Comparison of ENCODE assay signal across 11 cellular contexts in genomic region chr18:50970006-50970405, GRCh38. TPM values are rescaled to one million over a fixed set of nuclear protein-coding genes. Genes with fewer than 3 reads are reported as not detected.
DNase-seq lines count a peak whose midpoint lies in the region; TF ChIP-seq lines count a peak whose summit lies in the region.
"Had no signal": no experiment of that assay in that cellular context is flagged by ENCODE, and none has a peak within 500 bp of the region (broad histone marks: within the 10 kb centered on the region; RNA-seq: fewer than 3 reads in every experiment).

No MANE protein-coding gene starts in this region.

- no peak overlapping the region for H4K8ac ChIP-seq in trophoblast cell (ENCODE audit: low read depth, low read length)

- no peak overlapping the region for H3K14ac ChIP-seq in trophoblast cell (ENCODE audit: low read length)

- no peaks in the 10 kb centered on the region for H3K9me3 Mint-ChIP-seq in MCF 10A (ENCODE audit: unreplicated experiment)

- no peak overlapping the region for H3K23ac ChIP-seq in trophoblast cell (ENCODE audit: low read length)

- no peak overlapping the region for H3K9ac ChIP-seq in neural cell (ENCODE audit: low read length)
- H3K9ac ChIP-seq in trophoblast cell (ENCODE audit: low read length), result no peak overlapping the region

- H3K27ac ChIP-seq in neural cell (ENCODE audit: low read length), result no peak overlapping the region
- no peak overlapping the region for H3K27ac ChIP-seq in trophoblast cell (ENCODE audit: low read depth, low read length)
- H3K27ac ChIP-seq: epithelial cell of prostate had no signal

- TF ChIP-seq RAD21 in neural cell (conservative IDR thresholded peaks at IDR 0.05), result no peak

- no CpG with 5 or more reads among the region's 2 CpGs for WGBS in trophoblast cell (ENCODE audit: extremely low coverage, insufficient coverage, insufficient read length)

- H3K36me3 ChIP-seq in neural cell (ENCODE audit: insufficient read depth, low read length), result no peaks in the 10 kb centered on the region
- H3K36me3 ChIP-seq in BE2C, result no peaks in the 10 kb centered on the region
- peaks cover 0 to 2% of the 10 kb centered on the region in 2 experiments for H3K36me3 ChIP-seq in trophoblast cell (ENCODE audit: control insufficient read depth in 1 of 2, insufficient read depth in 2 of 2, low read length in 2 of 2)

- H3K18ac ChIP-seq in trophoblast cell (ENCODE audit: low read length), result no peak overlapping the region

- no peak overlapping the region for H2AFZ ChIP-seq in neural cell (ENCODE audit: low read depth, low read length)
- no peak overlapping the region for H2AFZ ChIP-seq in trophoblast cell (ENCODE audit: insufficient read depth, low read length, poor library complexity)

- no peak overlapping the region for H4K91ac ChIP-seq in trophoblast cell (ENCODE audit: low read depth, low read length)

- no peaks in the 10 kb centered on the region for H4K20me1 ChIP-seq in neural cell (ENCODE audit: insufficient read depth)

- H3K27me3 ChIP-seq in neural cell (ENCODE audit: insufficient read depth, low read depth, low read length) (no peaks in the 10 kb centered on the region), BE2C (no peaks in the 10 kb centered on the region), trophoblast cell (ENCODE audit: insufficient read depth, low read length) (no peaks in the 10 kb centered on the region)

- H3F3A ChIP-seq in neural cell (ENCODE audit: insufficient read depth, low read length, poor library complexity, severe bottlenecking), result no peaks in the 10 kb centered on the region

- peaks cover 39% of the 10 kb centered on the region for H3K4me1 Mint-ChIP-seq in MCF 10A (ENCODE audit: insufficient read depth, unreplicated experiment)

- no peak overlapping the region for H2BK120ac ChIP-seq in trophoblast cell (ENCODE audit: insufficient read depth, low read length, poor library complexity)

- no peak overlapping the region for H2BK5ac ChIP-seq in trophoblast cell (ENCODE audit: low read depth, low read length, poor library complexity)

- intact Hi-C loops in MCF 10A (cut with micrococcal nuclease), result loop anchor here (5.0 kb wide), 2 partner anchors 82 to 93 kb away; partner anchors contain the start of gene ME2

- no peak overlapping the region for H3K4ac ChIP-seq in trophoblast cell (ENCODE audit: low read depth, low read length)

- H2BK12ac ChIP-seq in trophoblast cell (ENCODE audit: low read length), result no peak overlapping the region

- TF ChIP-seq CTCF in MCF 10A (IDR thresholded peaks at IDR 0.05; ENCODE audit: unreplicated experiment) (no peak), neural cell (IDR thresholded peaks at IDR 0.05; ENCODE audit: poor library complexity, severe bottlenecking) (no peak), BE2C (IDR thresholded peaks at IDR 0.05; ENCODE audit: low read depth, low read length) (no peak)

- peaks cover 5% of the 10 kb centered on the region for H3K36me3 Mint-ChIP-seq in MCF 10A (ENCODE audit: insufficient read depth, unreplicated experiment)

- H3K4me1 ChIP-seq in BE2C (no peaks in the 10 kb centered on the region), trophoblast cell (ENCODE audit: control insufficient read depth in 1 of 2, insufficient read depth in 2 of 2, low read length in 2 of 2) (no peaks in the 10 kb centered on the region)

- DNase-seq in DMS79 treated with DMSO at 0.1 percent for 48 hours (lab: John Stamatoyannopoulos, UW), result peak; percentile 83
- peak; percentile 87 for DNase-seq in NCI-H1105 treated with DMSO at 0.1 percent for 48 hours (lab: John Stamatoyannopoulos, UW)
- peak; percentile 27 for DNase-seq in MCF 10A (ENCODE audit: unreplicated experiment)
- DNase-seq in BE2C, result no peak
- DNase-seq in AG08395 (ENCODE audit: low spot score), result no peak
- DNase-seq in trophoblast cell, result no peak
- DNase-seq: amygdala; NCI-H526; stimulated activated CD4-positive, alpha-beta T cell treated with anti-CD3 and anti-CD28 coated beads, Interleukin-2, amount 100 ng/mL, for 48 hours had no signal

- peak overlapping the region; percentile 73 for H3K4me3 ChIP-seq in neural cell (ENCODE audit: low read length)
- H3K4me3 ChIP-seq in BE2C (ENCODE audit: low read depth, low read length), result no peak overlapping the region
- no peak overlapping the region for H3K4me3 ChIP-seq in trophoblast cell (ENCODE audit: low read depth, low read length)

- no peak overlapping the region for H3K27ac Mint-ChIP-seq in MCF 10A (ENCODE audit: low read depth, unreplicated experiment)

- no peak overlapping the region for H2AK5ac ChIP-seq in trophoblast cell (ENCODE audit: low read length)

- TF ChIP-seq EP300 in neural cell (conservative IDR thresholded peaks at IDR 0.05; ENCODE audit: poor library complexity, severe bottlenecking), result no peak

- CTCF ChIA-PET in MCF 10A (lab: Yijun Ruan, JAX), result interaction anchor here (1.1 kb wide), 1 partner anchor 81 kb away, joined by 3 read pairs; no protein-coding TSS in a partner anchor

- POLR2A ChIA-PET in MCF 10A (lab: Yijun Ruan, JAX), result interaction anchor here (0.7 to 9.9 kb wide), 5 partner anchors 61 to 153 kb away, joined by 3 to 187 read pairs (median 6); partner anchors contain the start of genes ME2 and SMAD4

- no peaks in the 10 kb centered on the region for H3K79me2 ChIP-seq in neural cell (replicated peaks; ENCODE audit: insufficient read depth, low read length)
- H3K79me2 ChIP-seq in trophoblast cell (ENCODE audit: control insufficient read depth, insufficient read depth, low read length, poor library complexity), result peaks cover 7% of the 10 kb centered on the region

- H4K12ac ChIP-seq in trophoblast cell (ENCODE audit: low read depth, low read length), result no peak overlapping the region

- H3K4me2 ChIP-seq in neural cell (ENCODE audit: low read length), result peak overlapping the region; percentile 37
- no peak overlapping the region for H3K4me2 ChIP-seq in trophoblast cell (ENCODE audit: low read length)

- BruUV-seq in MCF 10A (replicated peaks; lab: Mats Ljungman, UMichigan), result no TSS peak

- H3K27me3 Mint-ChIP-seq in MCF 10A (ENCODE audit: insufficient read depth, unreplicated experiment), result no peaks in the 10 kb centered on the region

- no peaks in the 10 kb centered on the region for H3K9me2 ChIP-seq in neural cell (ENCODE audit: insufficient read depth, low read length)

- peaks cover 5% of the 10 kb centered on the region for H3K79me1 ChIP-seq in trophoblast cell (ENCODE audit: low read length)

- no peak overlapping the region for H3K4me3 Mint-ChIP-seq in MCF 10A (ENCODE audit: unreplicated experiment)

- no peaks in the 10 kb centered on the region for H3K9me3 ChIP-seq in neural cell (ENCODE audit: low read length)
- H3K9me3 ChIP-seq in BE2C, result no peaks in the 10 kb centered on the region
- no peaks in the 10 kb centered on the region for H3K9me3 ChIP-seq in trophoblast cell (ENCODE audit: insufficient read depth, low read depth, low read length)

TF ChIP-seq in neural cell, 6 proteins besides CTCF, POLR2A, EP300 and RAD21:
- TF ChIP-seq EZH2 (IDR thresholded peaks at IDR 0.05; ENCODE audit: borderline replicate concordance, insufficient read depth, low read length, poor library complexity, severe bottlenecking), result no peak
- TF ChIP-seq SMC3 (conservative IDR thresholded peaks at IDR 0.05; ENCODE audit: poor library complexity), result no peak

RNA-seq across cellular contexts. Expression of gene ELAC1, which starts 2.2 kb away (rescaled TPM):
- 10.8 and 14.0 TPM in 2 replicates for total RNA-seq in MCF 10A (2022)
- 20.6 and 23.0 TPM in 2 replicates for polyA plus RNA-seq in neural cell
- 14.4 and 15.2 TPM in 2 replicates for polyA minus RNA-seq in neural cell
- polyA plus RNA-seq in BE2C (2012; ENCODE audit: insufficient read depth, insufficient read length, low read depth), result 18.8 TPM
- polyA plus RNA-seq in trophoblast cell (2013), result 4.3 and 4.4 TPM in 2 replicates

Comparison
In these comparisons a context has a peak if more than half of its experiments do, and no peak if none do; other contexts are left out.
1. DNase-seq: peak in DMS79 treated with DMSO at 0.1 percent for 48 hours (single experiment), NCI-H1105 treated with DMSO at 0.1 percent for 48 hours (single experiment) and MCF 10A (single experiment); none in BE2C (single experiment), AG08395 (single experiment) and trophoblast cell (0 of 2).